In the genomic region with DNA sequence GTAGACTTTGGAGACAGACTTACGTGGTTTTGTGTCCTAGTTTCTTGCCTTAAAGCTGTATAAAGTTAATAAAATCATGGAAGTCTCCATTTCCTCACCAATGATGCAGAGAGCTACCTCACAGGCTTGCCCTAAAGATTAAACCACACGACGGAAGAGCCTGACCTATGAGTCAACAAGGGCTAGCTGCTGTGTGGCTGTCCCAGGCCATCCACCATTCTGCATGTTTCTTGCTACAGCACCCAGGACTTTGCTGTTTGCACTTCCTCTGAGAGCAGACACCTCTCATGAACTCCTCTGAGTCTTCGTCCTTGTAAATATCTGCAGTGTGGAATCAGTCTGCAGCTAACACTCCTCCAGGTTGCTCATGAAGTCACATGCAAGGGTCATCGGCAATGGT, we compare ENCODE assay signal across 11 cellular contexts.
DNase-seq lines count a peak whose midpoint lies in the region; TF ChIP-seq lines count a peak whose summit lies in the region.
"Had no signal": no experiment of that assay in that cellular context is flagged by ENCODE, and none has a peak within 500 bp of the region (broad histone marks: within the 10 kb centered on the region; RNA-seq: fewer than 3 reads in every experiment).

No MANE protein-coding gene starts in this region.

- no peak for TF ChIP-seq CTCF in MCF 10A (IDR thresholded peaks at IDR 0.05; ENCODE audit: unreplicated experiment)
- no peak for TF ChIP-seq CTCF in breast epithelium (IDR thresholded peaks at IDR 0.05)
- TF ChIP-seq CTCF in epithelial cell of esophagus (IDR thresholded peaks at IDR 0.05; ENCODE audit: insufficient read depth, low read depth, low read length, missing control alignments): no peak

- CTCF ChIA-PET in MCF 10A (lab: Yijun Ruan, JAX): interaction anchor here (0.6 to 1.4 kb wide), 4 partner anchors 12 to 693 kb away, joined by 3 to 7 read pairs (median 3); partner anchors contain the start of gene TRIB2

- H3K4me3 Mint-ChIP-seq in MCF 10A (ENCODE audit: unreplicated experiment): no peak overlapping the region
- H3K4me3 Mint-ChIP-seq in T-helper 1 cell treated with Interleukin-12 subunit alpha and Interleukin-12 subunit beta and Interleukin-4 antibody, amounts not matched to agents 30 μg/mL and 1 μg/mL, for 36 hours: no peak overlapping the region
- peak overlapping the region; percentile 38 for H3K4me3 Mint-ChIP-seq in stimulated activated naive CD8-positive, alpha-beta T cell treated with anti-CD3 and anti-CD28 coated beads, Interleukin-15, Interleukin-2, amounts not matched to agents 100 ng/mL and 50 ng/mL, for 24 hours
- H3K4me3 Mint-ChIP-seq: neural crest cell had no signal

- no peak overlapping the region for H3K27ac ChIP-seq in breast epithelium
- H3K27ac ChIP-seq: C4-2B had no signal

- H3K4me1 ChIP-seq in breast epithelium: no peaks in the 10 kb centered on the region

- H3K4me3 ChIP-seq in breast epithelium: no peak overlapping the region
- H3K4me3 ChIP-seq in epithelial cell of esophagus (ENCODE audit: low read length): no peak overlapping the region

- no TSS peak for BruUV-seq in MCF 10A (replicated peaks; lab: Mats Ljungman, UMichigan)

- H3K9me3 ChIP-seq in breast epithelium: no peaks in the 10 kb centered on the region

- no peak for TF ChIP-seq POLR2A in breast epithelium (IDR thresholded peaks at IDR 0.05)

- no peaks in the 10 kb centered on the region for H3K36me3 ChIP-seq in breast epithelium

- H3K9me3 Mint-ChIP-seq in MCF 10A (ENCODE audit: unreplicated experiment): no peaks in the 10 kb centered on the region
- peaks cover 9% of the 10 kb centered on the region for H3K9me3 Mint-ChIP-seq in T-helper 1 cell treated with Interleukin-12 subunit alpha and Interleukin-12 subunit beta and Interleukin-4 antibody, amounts not matched to agents 30 μg/mL and 1 μg/mL, for 36 hours
- peaks cover 5% of the 10 kb centered on the region for H3K9me3 Mint-ChIP-seq in stimulated activated naive CD8-positive, alpha-beta T cell treated with anti-CD3 and anti-CD28 coated beads, Interleukin-15, Interleukin-2, amounts not matched to agents 100 ng/mL and 50 ng/mL, for 24 hours

- H3K27me3 ChIP-seq in breast epithelium: no peaks in the 10 kb centered on the region

- peaks cover 17% of the 10 kb centered on the region for H3K4me1 Mint-ChIP-seq in MCF 10A (ENCODE audit: insufficient read depth, unreplicated experiment)
- peaks cover 25% of the 10 kb centered on the region for H3K4me1 Mint-ChIP-seq in T-helper 1 cell treated with Interleukin-12 subunit alpha and Interleukin-12 subunit beta and Interleukin-4 antibody, amounts not matched to agents 30 μg/mL and 1 μg/mL, for 36 hours (ENCODE audit: low read depth)
- peaks cover 45% of the 10 kb centered on the region for H3K4me1 Mint-ChIP-seq in stimulated activated naive CD8-positive, alpha-beta T cell treated with anti-CD3 and anti-CD28 coated beads, Interleukin-15, Interleukin-2, amounts not matched to agents 100 ng/mL and 50 ng/mL, for 24 hours (ENCODE audit: low read depth)

- DNase-seq in MCF 10A (ENCODE audit: unreplicated experiment) (peak; percentile 58), breast epithelium (ENCODE audit: low spot score in 2 of 2) (no peak), epithelial cell of esophagus (ENCODE audit: low read depth) (peak; percentile 39), NCI-H2171 (lab: John Stamatoyannopoulos, UW) (no peak), DMS114 treated with DMSO at 0.1 percent for 48 hours (lab: John Stamatoyannopoulos, UW; ENCODE audit: unreplicated experiment) (no peak), globus pallidus (ENCODE audit: low spot score) (no peak)
- DNase-seq: cerebellar nuclear complex had no signal

- intact Hi-C loops in MCF 10A (cut with micrococcal nuclease): loop anchor here (10.0 kb wide), 1 partner anchor 158 kb away; the partner anchor contains the start of gene TRIB2
- intact Hi-C loops in breast epithelium (cut with DNase I; ENCODE audit: low total_unique reads): no loop called here

- H3K27ac Mint-ChIP-seq in MCF 10A (ENCODE audit: low read depth, unreplicated experiment): no peak overlapping the region
- H3K27ac Mint-ChIP-seq in T-helper 1 cell treated with Interleukin-12 subunit alpha and Interleukin-12 subunit beta and Interleukin-4 antibody, amounts not matched to agents 30 μg/mL and 1 μg/mL, for 36 hours: peak overlapping the region; percentile 31
- peak overlapping the region; percentile 79 for H3K27ac Mint-ChIP-seq in stimulated activated naive CD8-positive, alpha-beta T cell treated with anti-CD3 and anti-CD28 coated beads, Interleukin-15, Interleukin-2, amounts not matched to agents 100 ng/mL and 50 ng/mL, for 24 hours

- POLR2A ChIA-PET in MCF 10A (lab: Yijun Ruan, JAX): interaction anchor here (1.7 kb wide), 1 partner anchor 63 kb away, joined by 7 read pairs; no protein-coding TSS in a partner anchor

- H3K36me3 Mint-ChIP-seq in MCF 10A (ENCODE audit: insufficient read depth, unreplicated experiment): no peaks in the 10 kb centered on the region
- peaks cover 3% of the 10 kb centered on the region for H3K36me3 Mint-ChIP-seq in T-helper 1 cell treated with Interleukin-12 subunit alpha and Interleukin-12 subunit beta and Interleukin-4 antibody, amounts not matched to agents 30 μg/mL and 1 μg/mL, for 36 hours (ENCODE audit: low read depth)
- H3K36me3 Mint-ChIP-seq in stimulated activated naive CD8-positive, alpha-beta T cell treated with anti-CD3 and anti-CD28 coated beads, Interleukin-15, Interleukin-2, amounts not matched to agents 100 ng/mL and 50 ng/mL, for 24 hours (ENCODE audit: low read depth): no peaks in the 10 kb centered on the region

- H3K27me3 Mint-ChIP-seq in MCF 10A (ENCODE audit: insufficient read depth, unreplicated experiment): no peaks in the 10 kb centered on the region
- H3K27me3 Mint-ChIP-seq in T-helper 1 cell treated with Interleukin-12 subunit alpha and Interleukin-12 subunit beta and Interleukin-4 antibody, amounts not matched to agents 30 μg/mL and 1 μg/mL, for 36 hours (ENCODE audit: low read depth): peaks cover 4% of the 10 kb centered on the region
- H3K27me3 Mint-ChIP-seq in stimulated activated naive CD8-positive, alpha-beta T cell treated with anti-CD3 and anti-CD28 coated beads, Interleukin-15, Interleukin-2, amounts not matched to agents 100 ng/mL and 50 ng/mL, for 24 hours: no peaks in the 10 kb centered on the region

Comparison
In these comparisons a context has a peak if more than half of its experiments do, and no peak if none do; other contexts are left out.
1. DNase-seq: peak in MCF 10A (single experiment) and epithelial cell of esophagus (single experiment); none in breast epithelium (0 of 2), NCI-H2171 (single experiment), DMS114 treated with DMSO at 0.1 percent for 48 hours (single experiment) and globus pallidus (single experiment).